ENCODE assay signal across 8 cellular contexts in the genomic region with DNA sequence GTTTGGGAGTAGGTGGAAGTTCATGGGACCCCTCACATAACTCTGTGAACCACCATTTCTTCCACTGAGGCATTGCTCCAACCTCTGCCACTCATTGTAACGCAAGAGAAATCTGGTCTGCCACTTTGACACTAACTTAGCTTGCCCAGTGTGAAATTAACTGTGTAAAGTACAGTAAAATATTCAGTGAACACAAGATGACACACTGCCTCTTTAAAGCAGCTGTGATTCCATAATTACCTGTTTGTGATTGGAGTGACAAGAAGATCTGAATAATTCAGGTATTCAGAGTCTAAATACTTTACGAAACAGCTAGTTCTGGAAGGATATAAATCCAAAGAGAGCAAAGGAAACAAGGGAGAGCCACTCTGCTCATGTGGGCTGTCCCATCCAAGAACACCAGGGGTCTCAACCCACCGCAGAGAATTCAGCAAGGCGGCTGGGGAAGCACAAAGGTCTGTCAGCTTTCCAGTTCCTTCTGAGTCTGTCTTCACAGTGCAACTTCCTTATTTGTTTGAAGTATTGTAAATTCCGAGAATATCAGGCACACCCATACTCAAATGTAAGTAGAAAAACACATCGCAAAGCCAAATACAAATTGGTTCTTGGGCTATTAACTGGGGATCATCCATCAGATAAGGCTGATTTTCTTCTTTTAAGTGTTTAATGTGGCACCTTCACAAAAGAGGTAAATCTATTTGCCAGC.
DNase-seq lines count a peak whose midpoint lies in the region; ATAC-seq and TF ChIP-seq lines count a peak whose summit lies in the region.

No MANE protein-coding gene starts in this region.

- WGBS in HUES64: 71% methylated on average over 6 of the region's 6 CpGs
- 56 to 63% methylated on average over 6 of the region's 6 CpGs for WGBS in heart right ventricle, 2 donors

- CTCF ChIA-PET in PC-9 (lab: Charles Lee): no interaction called here

- H4K20me1 ChIP-seq in PC-9 (ENCODE audit: insufficient read depth): no peaks in the 10 kb centered on the region

- no peaks in the 10 kb centered on the region for H3K9me2 ChIP-seq in PC-9 (ENCODE audit: insufficient read depth)

- no peaks in the 10 kb centered on the region for H3K9me3 ChIP-seq in HUES64 (ENCODE audit: insufficient read depth, low read depth, low read length)
- no peaks in the 10 kb centered on the region for H3K9me3 ChIP-seq in heart right ventricle
- no peaks in the 10 kb centered on the region for H3K9me3 ChIP-seq in PC-9 (ENCODE audit: insufficient read depth, low read depth)

- H3K4me2 ChIP-seq in PC-9: no peak overlapping the region

- H3F3A ChIP-seq in PC-9 (ENCODE audit: insufficient read depth, low read depth): no peaks in the 10 kb centered on the region

- H3K4me3 ChIP-seq in HUES64 (ENCODE audit: low read length): no peak overlapping the region
- H3K4me3 ChIP-seq in heart right ventricle: peak overlapping the region in 3 of 10 donors; percentile 1 to 8 (median 8)
- no peak overlapping the region for H3K4me3 ChIP-seq in PC-9

- H3K79me2 ChIP-seq in PC-9 (ENCODE audit: low read depth): peaks cover 35% of the 10 kb centered on the region

- intact Hi-C loops in heart right ventricle (cut with DNase I) (loop anchor here in 1 of 10 donors (10.0 kb wide), 1 partner anchor 80 kb away; no protein-coding TSS in a partner anchor), posterior cingulate gyrus (cut with DNase I) (no loop called here), PC-9 (cut with micrococcal nuclease; ENCODE audit: unreplicated experiment) (no loop called here)

- TF ChIP-seq CTCF in VCaP (conservative IDR thresholded peaks at IDR 0.05) (no peak), heart right ventricle (IDR thresholded peaks at IDR 0.05) (peak in 6 of 9 donors; percentile 5 to 46 (median 24)), PC-9 (conservative IDR thresholded peaks at IDR 0.05) (no peak)

- ATAC-seq in heart right ventricle: peak; percentile 38 to 80 (median 68)
- ATAC-seq in GM21529 (IDR thresholded peaks at IDR 0.05; ENCODE audit: unreplicated experiment): no peak

- POLR2A ChIA-PET in PC-9 (lab: Charles Lee; ENCODE audit: unreplicated experiment): interaction anchor here (0.7 kb wide), 1 partner anchor 61 kb away, joined by 11 read pairs; no protein-coding TSS in a partner anchor

- H3K36me3 ChIP-seq in HUES64 (ENCODE audit: insufficient read depth, low read length) (no peaks in the 10 kb centered on the region), heart right ventricle (no peaks in the 10 kb centered on the region), PC-9 (ENCODE audit: low read depth) (no peaks in the 10 kb centered on the region)

- H3K27me3 ChIP-seq in HUES64 (ENCODE audit: insufficient read depth, low read length) (no peaks in the 10 kb centered on the region), heart right ventricle (no peaks in the 10 kb centered on the region), PC-9 (ENCODE audit: insufficient read depth, low read depth) (no peaks in the 10 kb centered on the region)

- H3K4me1 ChIP-seq in HUES64 (ENCODE audit: insufficient read depth, low read length): peaks cover 26% of the 10 kb centered on the region
- H3K4me1 ChIP-seq in heart right ventricle: peaks cover 2 to 70% (median 45%) of the 10 kb centered on the region in 9 donors
- H3K4me1 ChIP-seq in PC-9 (replicated peaks; ENCODE audit: insufficient read depth): no peaks in the 10 kb centered on the region

- BruUV-seq in PC-9 (replicated peaks; lab: Mats Ljungman, UMichigan): no TSS peak

- peak overlapping the region; percentile 63 for H3K27ac ChIP-seq in HUES64 (ENCODE audit: low read depth, low read length)
- 0 out of 2 replicates have a peak overlapping the region, but pooled peaks have one; percentile 2 for H3K27ac ChIP-seq in VCaP
- H3K27ac ChIP-seq in heart right ventricle: peak overlapping the region in 9 of 10 donors; percentile 6 to 87 (median 67)
- no peak overlapping the region for H3K27ac ChIP-seq in PC-9

- H2AFZ ChIP-seq in PC-9: no peak overlapping the region

- 0 out of 2 replicates have a peak overlapping the region, but pooled peaks have one; percentile 41 for H3K9ac ChIP-seq in HUES64 (ENCODE audit: low read depth, low read length)

- DNase-seq in heart right ventricle (peak in 1 of 2 donors; percentile 34), putamen (ENCODE audit: low spot score) (peak; percentile 23), posterior cingulate gyrus (no peak), PC-9 (no peak), NCI-H1417 (lab: John Stamatoyannopoulos, UW) (no peak)

Comparison
In these comparisons a context has a peak if more than half of its experiments do, and no peak if none do; other contexts are left out.
1. CTCF ChIP-seq: peak in heart right ventricle (6 of 9); none in VCaP (single experiment) and PC-9 (single experiment).